Comparison of ENCODE assay signal across 21 cellular contexts in the genomic region with DNA sequence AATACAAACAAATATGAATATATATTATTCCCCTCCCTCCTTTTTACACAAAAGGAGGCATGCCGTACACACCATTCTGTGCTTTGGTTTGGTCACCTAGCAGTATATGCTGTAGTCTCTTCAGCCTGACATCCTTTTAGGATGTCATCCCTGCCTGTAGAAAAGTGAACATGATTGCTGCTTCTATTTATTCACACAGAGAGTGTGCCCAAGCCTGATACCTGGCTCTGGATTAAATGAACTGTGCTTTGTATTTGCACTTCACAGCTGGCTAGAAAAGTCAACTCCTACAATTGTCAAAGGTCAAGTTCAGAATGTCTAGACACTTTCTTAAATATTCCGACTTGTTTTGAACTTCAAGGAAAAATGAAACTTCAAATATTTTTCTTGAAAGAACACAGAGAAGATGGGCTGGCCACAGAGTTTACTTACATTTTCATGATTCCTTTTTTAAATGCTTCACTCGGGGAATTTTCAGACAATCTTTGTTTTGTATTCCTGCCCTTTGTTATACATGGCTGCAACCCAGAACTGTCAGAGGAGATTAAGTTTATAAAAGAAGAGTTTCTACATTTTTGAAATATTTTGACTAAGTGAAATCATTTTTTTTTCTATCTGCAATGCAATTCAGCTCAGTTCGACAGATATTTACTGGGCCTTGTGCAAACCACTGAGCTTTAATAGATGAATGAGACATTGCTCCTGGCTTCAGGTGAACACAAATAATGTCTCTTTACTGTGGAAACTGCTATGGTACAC. TPM values are rescaled to one million over a fixed set of nuclear protein-coding genes. Genes with fewer than 3 reads are reported as not detected.
DNase-seq lines count a peak whose midpoint lies in the region; ATAC-seq, FAIRE-seq and TF ChIP-seq lines count a peak whose summit lies in the region.
"Had no signal": no experiment of that assay in that cellular context is flagged by ENCODE, and none has a peak within 500 bp of the region (broad histone marks: within the 10 kb centered on the region; RNA-seq: fewer than 3 reads in every experiment).

No MANE protein-coding gene starts in this region.

- H3K9me3 Mint-ChIP-seq in Caco-2 (ENCODE audit: unreplicated experiment), result no peaks in the 10 kb centered on the region
- H3K9me3 Mint-ChIP-seq in astrocyte (ENCODE audit: unreplicated experiment), result peaks cover 3% of the 10 kb centered on the region
- H3K9me3 Mint-ChIP-seq in progenitor cell of endocrine pancreas (ENCODE audit: low read depth), result no peaks in the 10 kb centered on the region
- no peaks in the 10 kb centered on the region for H3K9me3 Mint-ChIP-seq in activated T-helper 1 cell treated with anti-CD3 and anti-CD28 coated beads, Interleukin-12 subunit alpha, Interleukin-12 subunit beta, Interleukin-2, Interleukin-4 antibody, amounts not matched to agents 30 ng/mL and 10 ng/mL and 1 ng/mL, durations not matched to agents 14 hours and 24 hours and 36 hours
- H3K9me3 Mint-ChIP-seq: endodermal cell, T-cell had no signal

- peak; percentile 34 for ATAC-seq in gastroesophageal sphincter
- ATAC-seq: T-cell had no signal

- H3K27me3 Mint-ChIP-seq in Caco-2 (ENCODE audit: insufficient read depth, unreplicated experiment), result no peaks in the 10 kb centered on the region
- no peaks in the 10 kb centered on the region for H3K27me3 Mint-ChIP-seq in astrocyte (ENCODE audit: low read depth, unreplicated experiment)
- H3K27me3 Mint-ChIP-seq in progenitor cell of endocrine pancreas, result no peaks in the 10 kb centered on the region
- peaks cover 5% of the 10 kb centered on the region for H3K27me3 Mint-ChIP-seq in activated T-helper 1 cell treated with anti-CD3 and anti-CD28 coated beads, Interleukin-12 subunit alpha, Interleukin-12 subunit beta, Interleukin-2, Interleukin-4 antibody, amounts not matched to agents 30 ng/mL and 10 ng/mL and 1 ng/mL, durations not matched to agents 14 hours and 24 hours and 36 hours (ENCODE audit: insufficient read depth)

- H3K36me3 ChIP-seq in Caco-2 (ENCODE audit: control insufficient read depth, insufficient read depth, low read length) (no peaks in the 10 kb centered on the region), astrocyte (ENCODE audit: insufficient read depth, low read length) (no peaks in the 10 kb centered on the region), gastroesophageal sphincter (no peaks in the 10 kb centered on the region), vagina (no peaks in the 10 kb centered on the region), stomach (no peaks in the 10 kb centered on the region)
- H3K36me3 ChIP-seq: tibial artery had no signal

- POLR2A ChIA-PET in Caco-2 (lab: Charles Lee), result no interaction called here

- no TSS peak for BruUV-seq in Caco-2 (replicated peaks; lab: Mats Ljungman, UMichigan)

- CTCF ChIA-PET in Caco-2 (lab: Charles Lee), result interaction anchor here (0.6 to 1.2 kb wide), 2 partner anchors 75 to 804 kb away, joined by 3 to 5 read pairs; no protein-coding TSS in a partner anchor

- H3K27ac ChIP-seq in astrocyte (ENCODE audit: low read depth, low read length) (no peak overlapping the region), gastroesophageal sphincter (peak overlapping the region in 1 of 4 donors; percentile 29), vagina (no peak overlapping the region), stomach (no peak overlapping the region)
- H3K27ac ChIP-seq: VCaP had no signal

- no peaks in the 10 kb centered on the region for H4K20me1 ChIP-seq in astrocyte (ENCODE audit: insufficient read depth, low read length)

- H3K27ac Mint-ChIP-seq in Caco-2 (ENCODE audit: unreplicated experiment) (peak overlapping the region; percentile 30), astrocyte (ENCODE audit: unreplicated experiment) (no peak overlapping the region), progenitor cell of endocrine pancreas (peak overlapping the region; percentile 30)
- H3K27ac Mint-ChIP-seq in activated T-helper 1 cell treated with anti-CD3 and anti-CD28 coated beads, Interleukin-12 subunit alpha, Interleukin-12 subunit beta, Interleukin-2, Interleukin-4 antibody, amounts not matched to agents 30 ng/mL and 10 ng/mL and 1 ng/mL, durations not matched to agents 14 hours and 24 hours and 36 hours, result no peak overlapping the region
- H3K27ac Mint-ChIP-seq: endodermal cell, T-cell had no signal

- no peak overlapping the region for H2AFZ ChIP-seq in astrocyte (ENCODE audit: low read depth, low read length)

- DNase-seq in Caco-2 (no peak), astrocyte (ENCODE audit: low read depth) (peak; percentile 70), progenitor cell of endocrine pancreas (ENCODE audit: low spot score, unreplicated experiment) (no peak), vagina (ENCODE audit: extremely low spot score in 2 of 2) (no peak), stomach (no peak), NCI-H2107 treated with DMSO at 0.1 percent for 48 hours (lab: John Stamatoyannopoulos, UW; ENCODE audit: unreplicated experiment) (no peak)
- no peak for DNase-seq in activated T-helper 1 cell treated with anti-CD3 and anti-CD28 coated beads, Interleukin-12 subunit alpha, Interleukin-12 subunit beta, Interleukin-2, Interleukin-4 antibody, amounts not matched to agents 30 ng/mL and 10 ng/mL and 1 ng/mL, durations not matched to agents 14 hours and 24 hours and 36 hours (ENCODE audit: low spot score)
- DNase-seq: caudate nucleus; endodermal cell; head of caudate nucleus; NCI-H2081; RPMI8226; stimulated activated CD4-positive, alpha-beta T cell treated with anti-CD3 and anti-CD28 coated beads, Interleukin-2, amount 100 ng/mL, for 48 hours; stimulated activated CD8-positive, alpha-beta memory T cell treated with anti-CD3 and anti-CD28 coated beads, Interleukin-4, amount 100 ng/mL, for 48 hours; T-cell; tibial artery had no signal

- TF ChIP-seq CTCF in Caco-2 (IDR thresholded peaks at IDR 0.05; ENCODE audit: insufficient read depth in 1 of 2, low read depth in 1 of 2, low read length in 1 of 2, severe bottlenecking in 1 of 2, unreplicated experiment in 1 of 2), result no peak
- TF ChIP-seq CTCF in astrocyte (IDR thresholded peaks at IDR 0.05; ENCODE audit: insufficient read depth, low read depth, low read length), result no peak
- TF ChIP-seq CTCF in gastroesophageal sphincter (IDR thresholded peaks at IDR 0.05), result no peak
- no peak for TF ChIP-seq CTCF in progenitor cell of endocrine pancreas (IDR thresholded peaks at IDR 0.05; ENCODE audit: unreplicated experiment)
- no peak for TF ChIP-seq CTCF in vagina (IDR thresholded peaks at IDR 0.05)
- no peak for TF ChIP-seq CTCF in stomach (IDR thresholded peaks at IDR 0.05)

- 24 to 40% methylated on average over 4 of the region's 4 CpGs for WGBS in gastroesophageal sphincter (ENCODE audit: low coverage in 1 of 2), 2 donors
- 36 to 44% (median 44%) methylated on average over 4 of the region's 4 CpGs for WGBS in stomach, 5 donors

- TF ChIP-seq EP300 in gastroesophageal sphincter (IDR thresholded peaks at IDR 0.05) (no peak), stomach (IDR thresholded peaks at IDR 0.05) (no peak)

- H3K4me1 Mint-ChIP-seq in Caco-2 (ENCODE audit: low read depth, unreplicated experiment), result peaks cover 22% of the 10 kb centered on the region
- H3K4me1 Mint-ChIP-seq in astrocyte (ENCODE audit: low read depth, unreplicated experiment), result peaks cover 10% of the 10 kb centered on the region
- H3K4me1 Mint-ChIP-seq in progenitor cell of endocrine pancreas (ENCODE audit: low read depth), result peaks cover 11% of the 10 kb centered on the region
- no peaks in the 10 kb centered on the region for H3K4me1 Mint-ChIP-seq in activated T-helper 1 cell treated with anti-CD3 and anti-CD28 coated beads, Interleukin-12 subunit alpha, Interleukin-12 subunit beta, Interleukin-2, Interleukin-4 antibody, amounts not matched to agents 30 ng/mL and 10 ng/mL and 1 ng/mL, durations not matched to agents 14 hours and 24 hours and 36 hours (ENCODE audit: low read depth)
- H3K4me1 Mint-ChIP-seq: T-cell had no signal

- no peak for FAIRE-seq in astrocyte (lab: Jason Lieb, UNC)
- FAIRE-seq: D721Med had no signal

- no peaks in the 10 kb centered on the region for H3K27me3 ChIP-seq in Caco-2 (replicated peaks; ENCODE audit: control insufficient read depth, insufficient read depth, low read length)
- H3K27me3 ChIP-seq in astrocyte (ENCODE audit: insufficient read depth, low read length), result no peaks in the 10 kb centered on the region
- no peaks in the 10 kb centered on the region for H3K27me3 ChIP-seq in gastroesophageal sphincter
- H3K27me3 ChIP-seq in vagina, result no peaks in the 10 kb centered on the region
- no peaks in the 10 kb centered on the region for H3K27me3 ChIP-seq in stomach
- H3K27me3 ChIP-seq: tibial artery had no signal

- H3K4me3 Mint-ChIP-seq in Caco-2 (ENCODE audit: unreplicated experiment), result peak overlapping the region; percentile 20
- H3K4me3 Mint-ChIP-seq in astrocyte (ENCODE audit: unreplicated experiment), result no peak overlapping the region
- no peak overlapping the region for H3K4me3 Mint-ChIP-seq in progenitor cell of endocrine pancreas (ENCODE audit: low read depth)
- no peak overlapping the region for H3K4me3 Mint-ChIP-seq in activated T-helper 1 cell treated with anti-CD3 and anti-CD28 coated beads, Interleukin-12 subunit alpha, Interleukin-12 subunit beta, Interleukin-2, Interleukin-4 antibody, amounts not matched to agents 30 ng/mL and 10 ng/mL and 1 ng/mL, durations not matched to agents 14 hours and 24 hours and 36 hours
- H3K4me3 Mint-ChIP-seq: endodermal cell, T-cell had no signal

- H3K36me3 Mint-ChIP-seq in Caco-2 (ENCODE audit: insufficient read depth, unreplicated experiment) (no peaks in the 10 kb centered on the region), astrocyte (ENCODE audit: low read depth, unreplicated experiment) (no peaks in the 10 kb centered on the region), progenitor cell of endocrine pancreas (ENCODE audit: insufficient read depth) (no peaks in the 10 kb centered on the region)
- no peaks in the 10 kb centered on the region for H3K36me3 Mint-ChIP-seq in activated T-helper 1 cell treated with anti-CD3 and anti-CD28 coated beads, Interleukin-12 subunit alpha, Interleukin-12 subunit beta, Interleukin-2, Interleukin-4 antibody, amounts not matched to agents 30 ng/mL and 10 ng/mL and 1 ng/mL, durations not matched to agents 14 hours and 24 hours and 36 hours (ENCODE audit: low read depth)
- H3K36me3 Mint-ChIP-seq: T-cell had no signal

- no peak overlapping the region for H3K4me3 ChIP-seq in Caco-2 (ENCODE audit: low read depth, low read length)
- no peak overlapping the region for H3K4me3 ChIP-seq in astrocyte (ENCODE audit: insufficient read depth, low read depth, low read length)
- H3K4me3 ChIP-seq in gastroesophageal sphincter, result no peak overlapping the region
- H3K4me3 ChIP-seq in vagina, result no peak overlapping the region
- H3K4me3 ChIP-seq in stomach, result no peak overlapping the region
- H3K4me3 ChIP-seq: tibial artery had no signal

- TF ChIP-seq POLR2A in gastroesophageal sphincter (IDR thresholded peaks at IDR 0.05) (no peak), vagina (IDR thresholded peaks at IDR 0.05) (no peak), stomach (IDR thresholded peaks at IDR 0.05) (no peak)

- H3K79me2 ChIP-seq in astrocyte (ENCODE audit: insufficient read depth, low read length), result no peaks in the 10 kb centered on the region

- no peak overlapping the region for H3K9ac ChIP-seq in astrocyte (ENCODE audit: low read length)

- intact Hi-C loops in Caco-2 (cut with micrococcal nuclease; ENCODE audit: unreplicated experiment) (loop anchor here (5.0 kb wide), 1 partner anchor 71 kb away; no protein-coding TSS in a partner anchor), vagina (cut with DNase I) (no loop called here), stomach (cut with DNase I; ENCODE audit: low total_unique reads) (no loop called here)
- intact Hi-C loops in activated T-helper 1 cell treated with anti-CD3 and anti-CD28 coated beads, Interleukin-12 subunit alpha, Interleukin-12 subunit beta, Interleukin-2, Interleukin-4 antibody, amounts not matched to agents 30 ng/mL and 10 ng/mL and 1 ng/mL, durations not matched to agents 14 hours and 24 hours and 36 hours (cut with micrococcal nuclease), result no loop called here

- peak overlapping the region; percentile 24 for H3K4me2 ChIP-seq in astrocyte (ENCODE audit: low read length)

- H3K4me1 ChIP-seq in Caco-2, result peaks cover 21% of the 10 kb centered on the region
- H3K4me1 ChIP-seq in astrocyte (ENCODE audit: insufficient read depth, low read length), result peaks cover 11% of the 10 kb centered on the region
- peaks cover 0 to 17% (median 5%) of the 10 kb centered on the region in 3 donors for H3K4me1 ChIP-seq in gastroesophageal sphincter
- no peaks in the 10 kb centered on the region for H3K4me1 ChIP-seq in vagina
- H3K4me1 ChIP-seq in stomach, result peaks cover 0 to 17% (median 5%) of the 10 kb centered on the region in 4 donors

- H3K9me3 ChIP-seq in Caco-2 (no peaks in the 10 kb centered on the region), astrocyte (ENCODE audit: insufficient read depth, low read depth, low read length) (no peaks in the 10 kb centered on the region), gastroesophageal sphincter (no peaks in the 10 kb centered on the region), vagina (no peaks in the 10 kb centered on the region), stomach (no peaks in the 10 kb centered on the region)
- H3K9me3 ChIP-seq: tibial artery had no signal

RNA-seq across cellular contexts. Expression of a gene that starts 33.4 kb away (rescaled TPM):
- total RNA-seq in Caco-2 (2022) (not detected in 2 replicates), astrocyte (not detected in 2 replicates), gastroesophageal sphincter (1 to 10 TPM in 1 of 4 donors, not detected in 3; 3.0 TPM), progenitor cell of endocrine pancreas (not detected in 2 replicates), vagina (101 TPM), stomach (not detected)
- not detected in 2 replicates for total RNA-seq in activated T-helper 1 cell treated with anti-CD3 and anti-CD28 coated beads, Interleukin-12 subunit alpha, Interleukin-12 subunit beta, Interleukin-2, Interleukin-4 antibody, amounts not matched to agents 30 ng/mL and 10 ng/mL and 1 ng/mL, durations not matched to agents 14 hours and 24 hours and 36 hours
- 100 to 1,000 TPM in 1 of 3 donors, 1 to 10 TPM in 1, not detected in 1; 1.4 to 138 TPM for polyA plus RNA-seq in stomach
- total RNA-seq: activated CD8-positive, alpha-beta memory T cell treated with anti-CD3 and anti-CD28 coated beads for 36 hours; endodermal cell; H4; T-cell had no signal

Comparison
In these comparisons a context has a peak if more than half of its experiments do, and no peak if none do; other contexts are left out.
1. H3K27ac Mint-ChIP-seq: peak in Caco-2 (single experiment) and progenitor cell of endocrine pancreas (single experiment); none in astrocyte (single experiment) and activated T-helper 1 cell treated with anti-CD3 and anti-CD28 coated beads, Interleukin-12 subunit alpha, Interleukin-12 subunit beta, Interleukin-2, Interleukin-4 antibody, amounts not matched to agents 30 ng/mL and 10 ng/mL and 1 ng/mL, durations not matched to agents 14 hours and 24 hours and 36 hours (single experiment).
2. RNA of a gene that starts 33.4 kb away (total RNA-seq): 101 TPM in vagina (single experiment); 3.0 TPM in gastroesophageal sphincter, not detected in Caco-2, not detected in astrocyte, not detected in progenitor cell of endocrine pancreas, not detected in activated T-helper 1 cell treated with anti-CD3 and anti-CD28 coated beads, Interleukin-12 subunit alpha, Interleukin-12 subunit beta, Interleukin-2, Interleukin-4 antibody, amounts not matched to agents 30 ng/mL and 10 ng/mL and 1 ng/mL, durations not matched to agents 14 hours and 24 hours and 36 hours and not detected in stomach; every median in the first group is over 10 times any median in the second.